ENCODE assay signal across 30 cellular contexts in genomic region chr1:75630004-75630403, GRCh38.
DNase-seq lines count a peak whose midpoint lies in the region; ATAC-seq lines count a peak whose summit lies in the region.
"Had no signal": no experiment of that assay in that cellular context is flagged by ENCODE, and none has a peak within 500 bp of the region (broad histone marks: within the 10 kb centered on the region; RNA-seq: fewer than 3 reads in every experiment).

No MANE protein-coding gene starts in this region.

- DNase-seq in NCI-H1092 treated with DMSO at 0.1 percent for 48 hours (lab: John Stamatoyannopoulos, UW) = peak; percentile 10
- no peak for DNase-seq in NCI-H1092 (lab: John Stamatoyannopoulos, UW)
- peak; percentile 5 for DNase-seq in NCI-H2107 (lab: John Stamatoyannopoulos, UW)
- peak; percentile 8 for DNase-seq in astrocyte of the hippocampus (ENCODE audit: low read depth, low spot score)
- no peak for DNase-seq in NCI-H524 (lab: John Stamatoyannopoulos, UW)
- DNase-seq in AML-193 (lab: John Stamatoyannopoulos, UW) = no peak
- DNase-seq: 8988T; activated CD4-positive, alpha-beta T cell treated with anti-CD3 and anti-CD28 coated beads, Interleukin-2, amount 10 ng/mL, durations not matched to agents 7 days and 5 days; activated CD8-positive, alpha-beta memory T cell treated with anti-CD3 and anti-CD28 coated beads, Interleukin-2, amount 10 ng/mL, durations not matched to agents 7 days and 5 days; activated naive CD4-positive, alpha-beta T cell; activated T-cell treated with anti-CD3 and anti-CD28 coated beads, Interleukin-2, amount 50 U/mL, for 72 hours; CD4-positive, CD25-positive, alpha-beta regulatory T cell; dorsolateral prefrontal cortex; EL; hypothalamus; KBM-7; MG63; naive thymus-derived CD8-positive, alpha-beta T cell; NCI-H1436 treated with DMSO at 0.1 percent for 48 hours; NCI-H446 treated with DMSO at 0.1 percent for 48 hours; pancreas; SHP77; stimulated activated CD4-positive, alpha-beta T cell treated with anti-CD3 and anti-CD28 coated beads, Interleukin-2, amount 100 ng/mL, for 24 hours; stomach; T1000; thyroid gland had no signal

- no peak for ATAC-seq in GM21825 (IDR thresholded peaks at IDR 0.05; ENCODE audit: unreplicated experiment)
- ATAC-seq: activated CD8-positive, alpha-beta memory T cell treated with anti-CD3 and anti-CD28 coated beads, Interleukin-2, amount 10 ng/mL, durations not matched to agents 7 days and 5 days; activated T-cell treated with anti-CD3 and anti-CD28 coated beads, Interleukin-2, amount 50 U/mL, for 72 hours; naive thymus-derived CD8-positive, alpha-beta T cell; Panc1; pancreas had no signal

- H2AFZ ChIP-seq in neuron (ENCODE audit: low read depth, low read length) = peak overlapping the region; percentile 18

- H3K9me3 ChIP-seq in neuron (ENCODE audit: low read length) = no peaks in the 10 kb centered on the region
- H3K9me3 ChIP-seq: MG63, pancreas, stomach, thyroid gland had no signal

- no peak overlapping the region for H3K4me3 ChIP-seq in neuron (ENCODE audit: low read length)
- H3K4me3 ChIP-seq: dorsolateral prefrontal cortex, MG63, pancreas, smooth muscle cell, stomach, thyroid gland had no signal

- no peaks in the 10 kb centered on the region for H3K36me3 ChIP-seq in neuron (ENCODE audit: insufficient read depth, low read length)
- H3K36me3 ChIP-seq: MG63, pancreas, stomach, thyroid gland had no signal

- H3K27me3 ChIP-seq in neuron (ENCODE audit: insufficient read depth, low read length) = no peaks in the 10 kb centered on the region
- H3K27me3 ChIP-seq: MG63, pancreas, thyroid gland had no signal

- peaks cover 9% of the 10 kb centered on the region for H3K4me1 ChIP-seq in neuron (ENCODE audit: insufficient read depth, low read length)
- H3K4me1 ChIP-seq: pancreas, stomach, thyroid gland had no signal

Comparison
In these comparisons a context has a peak if more than half of its experiments do, and no peak if none do; other contexts are left out.
1. DNase-seq: peak in NCI-H1092 treated with DMSO at 0.1 percent for 48 hours (single experiment), NCI-H2107 (single experiment) and astrocyte of the hippocampus (single experiment); none in NCI-H1092 (single experiment), NCI-H524 (0 of 2) and AML-193 (0 of 2).